ENCODE assay signal across 9 cellular contexts in genomic region chr4:1199556-1200331, GRCh38. TPM values are rescaled to one million over a fixed set of nuclear protein-coding genes. Genes with fewer than 3 reads are reported as not detected.
A peak's percentile ranks its signal among the peaks of the same experiment; 100 is the strongest.
DNase-seq lines count a peak whose midpoint lies in the region; ATAC-seq and TF ChIP-seq lines count a peak whose summit lies in the region.
"Had no signal": no experiment of that assay in that cellular context is flagged by ENCODE, and none has a peak within 500 bp of the region (broad histone marks: within the 10 kb centered on the region; RNA-seq: fewer than 3 reads in every experiment).

No MANE protein-coding gene starts in this region.

- H3K4me1 ChIP-seq in adipocyte (ENCODE audit: control insufficient read depth, insufficient read depth, low read length): peaks cover 30% of the 10 kb centered on the region
- peaks cover 58% of the 10 kb centered on the region for H3K4me1 ChIP-seq in vagina

- H3K27me3 ChIP-seq in adipocyte (replicated peaks; ENCODE audit: control insufficient read depth, insufficient read depth, low read length): no peaks in the 10 kb centered on the region
- no peaks in the 10 kb centered on the region for H3K27me3 ChIP-seq in vagina

- CTCF ChIA-PET in activated naive CD4-positive, alpha-beta T cell treated with anti-CD3 and anti-CD28 coated beads, Interleukin-2, amount 10 ng/mL, durations not matched to agents 7 days and 5 days (lab: Charles Lee): interaction anchor here (0.8 kb wide), 1 partner anchor 32 kb away, joined by 5 read pairs; no protein-coding TSS in a partner anchor

- H3K9ac ChIP-seq in adipocyte (ENCODE audit: low read length): peak overlapping the region; percentile 77

- H3K9me3 ChIP-seq in adipocyte (ENCODE audit: control insufficient read depth, low read length): no peaks in the 10 kb centered on the region
- H3K9me3 ChIP-seq in vagina: no peaks in the 10 kb centered on the region

- no peak for TF ChIP-seq CTCF in vagina (IDR thresholded peaks at IDR 0.05)

- no peak for TF ChIP-seq POLR2A in vagina (IDR thresholded peaks at IDR 0.05)

- no peaks in the 10 kb centered on the region for H3K9me3 Mint-ChIP-seq in activated naive CD4-positive, alpha-beta T cell treated with anti-CD3 and anti-CD28 coated beads, Interleukin-2, amount 10 ng/mL, durations not matched to agents 7 days and 5 days

- ATAC-seq in HG03025 (IDR thresholded peaks at IDR 0.05; ENCODE audit: low FRiP score, unreplicated experiment): no peak

- H3K36me3 ChIP-seq in adipocyte (ENCODE audit: control insufficient read depth, insufficient read depth, low read length, severe bottlenecking) (peaks cover 5% of the 10 kb centered on the region), vagina (no peaks in the 10 kb centered on the region)

- peak overlapping the region; percentile 65 for H3K4me3 ChIP-seq in adipocyte (ENCODE audit: low read length)
- H3K4me3 ChIP-seq in vagina: peak overlapping the region; percentile 33 to 40

- DNase-seq in activated naive CD4-positive, alpha-beta T cell treated with anti-CD3 and anti-CD28 coated beads, Interleukin-2, amount 10 ng/mL, durations not matched to agents 7 days and 5 days: no peak
- DNase-seq in activated naive CD4-positive, alpha-beta T cell treated with Interleukin-2 at 50 U/mL for 16 hours: no peak
- no peak for DNase-seq in adipocyte (ENCODE audit: low read depth)
- peak; percentile 9 for DNase-seq in mucosa of gallbladder (ENCODE audit: low spot score)
- peak in 1 of 2 donors; percentile 77 for DNase-seq in vagina (ENCODE audit: extremely low spot score in 2 of 2)
- no peak for DNase-seq in islet precursor cell
- DNase-seq in HPDE6-E6E7 (ENCODE audit: extremely low spot score): no peak
- DNase-seq: cortex of kidney had no signal

- intact Hi-C loops in vagina (cut with DNase I): no loop called here

- H3K27ac ChIP-seq in vagina: peak overlapping the region; percentile 86

- peak overlapping the region; percentile 100 for H3K27ac Mint-ChIP-seq in activated naive CD4-positive, alpha-beta T cell treated with anti-CD3 and anti-CD28 coated beads, Interleukin-2, amount 10 ng/mL, durations not matched to agents 7 days and 5 days

- peak overlapping the region; percentile 84 for H3K4me3 Mint-ChIP-seq in activated naive CD4-positive, alpha-beta T cell treated with anti-CD3 and anti-CD28 coated beads, Interleukin-2, amount 10 ng/mL, durations not matched to agents 7 days and 5 days

- H3K36me3 Mint-ChIP-seq in activated naive CD4-positive, alpha-beta T cell treated with anti-CD3 and anti-CD28 coated beads, Interleukin-2, amount 10 ng/mL, durations not matched to agents 7 days and 5 days: peaks cover 23% of the 10 kb centered on the region

- peaks cover 5% of the 10 kb centered on the region for H3K27me3 Mint-ChIP-seq in activated naive CD4-positive, alpha-beta T cell treated with anti-CD3 and anti-CD28 coated beads, Interleukin-2, amount 10 ng/mL, durations not matched to agents 7 days and 5 days

- peaks cover 56% of the 10 kb centered on the region for H3K4me1 Mint-ChIP-seq in activated naive CD4-positive, alpha-beta T cell treated with anti-CD3 and anti-CD28 coated beads, Interleukin-2, amount 10 ng/mL, durations not matched to agents 7 days and 5 days

RNA-seq across cellular contexts. Expression of gene SPON2, which starts 27.4 kb away (rescaled TPM):
- total RNA-seq in mucosa of gallbladder: 52.0 TPM
- total RNA-seq in vagina: 72.2 TPM

RNA-seq across cellular contexts. Expression of gene CTBP1, which starts 49.2 kb away (rescaled TPM):
- 213 TPM for total RNA-seq in mucosa of gallbladder
- 93.1 TPM for total RNA-seq in vagina
